15 cellular contexts compared by ENCODE assay signal in the genomic region with DNA sequence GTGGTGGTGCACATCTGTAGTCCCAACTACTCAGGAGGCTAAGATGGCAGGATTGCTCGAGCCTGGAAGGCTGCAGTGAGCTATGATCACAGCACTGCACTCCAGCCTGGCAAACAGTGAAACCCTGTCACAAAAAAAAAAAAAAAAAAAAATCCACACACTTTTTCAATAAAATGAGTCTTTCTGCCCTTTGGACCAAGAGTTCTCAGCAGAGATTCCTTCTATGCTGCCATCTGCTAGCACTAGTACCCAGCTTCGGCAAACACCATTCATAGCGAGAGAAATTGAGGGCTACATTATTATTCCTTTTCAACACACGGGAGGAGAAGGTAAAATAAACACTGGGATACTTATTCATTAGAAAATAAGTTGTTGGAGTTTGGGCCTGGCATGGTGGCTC. TPM values are rescaled to one million over a fixed set of nuclear protein-coding genes. Genes with fewer than 3 reads are reported as not detected.
A peak's percentile ranks its signal among the peaks of the same experiment; 100 is the strongest.
DNase-seq lines count a peak whose midpoint lies in the region; ATAC-seq and TF ChIP-seq lines count a peak whose summit lies in the region.
"Had no signal": no experiment of that assay in that cellular context is flagged by ENCODE, and none has a peak within 500 bp of the region (broad histone marks: within the 10 kb centered on the region; RNA-seq: fewer than 3 reads in every experiment).

No MANE protein-coding gene starts in this region.

- H3K9me3 ChIP-seq in A673 (ENCODE audit: low read depth, low read length, poor library complexity, severe bottlenecking) (peaks cover 4% of the 10 kb centered on the region), hepatocyte (ENCODE audit: low read depth) (no peaks in the 10 kb centered on the region), mucosa of descending colon (no peaks in the 10 kb centered on the region)
- H3K9me3 ChIP-seq: Caco-2 had no signal

- H3K79me2 ChIP-seq in hepatocyte = no peaks in the 10 kb centered on the region

- H3K4me2 ChIP-seq in hepatocyte = no peak overlapping the region
- H3K4me2 ChIP-seq: BLaER1 treated with 17β-estradiol and CSF1 and Interleukin-3, amounts not matched to agents 10 nM and 100 nM had no signal

- POLR2A ChIA-PET in A673 (lab: Charles Lee; ENCODE audit: low non-redundant PET) = no interaction called here

- CTCF ChIA-PET in A673 (lab: Charles Lee) = no interaction called here

- intact Hi-C loops in A673 (cut with micrococcal nuclease; ENCODE audit: unreplicated experiment) (no loop called here), mucosa of descending colon (cut with DNase I, micrococcal nuclease) (no loop called here)

- no peaks in the 10 kb centered on the region for H3K36me3 ChIP-seq in A673 (ENCODE audit: insufficient read depth, low read length, poor library complexity, severe bottlenecking)
- no peaks in the 10 kb centered on the region for H3K36me3 ChIP-seq in hepatocyte (replicated peaks; ENCODE audit: insufficient read depth, low read depth)
- no peaks in the 10 kb centered on the region for H3K36me3 ChIP-seq in mucosa of descending colon (ENCODE audit: low read depth)
- H3K36me3 ChIP-seq: BLaER1 treated with 17β-estradiol and CSF1 and Interleukin-3, amounts not matched to agents 10 nM and 100 nM had no signal

- TF ChIP-seq CTCF in A673 (conservative IDR thresholded peaks at IDR 0.05; ENCODE audit: low read depth, low read length) (no peak), hepatocyte (IDR thresholded peaks at IDR 0.05; ENCODE audit: poor library complexity) (no peak), mucosa of descending colon (IDR thresholded peaks at IDR 0.05) (no peak), foreskin keratinocyte (conservative IDR thresholded peaks at IDR 0.05) (no peak)

- peak; percentile 68 for ATAC-seq in mucosa of descending colon
- no peak for ATAC-seq in foreskin keratinocyte
- ATAC-seq: CD8-positive, alpha-beta T cell had no signal

- H3K4me1 ChIP-seq in A673 (ENCODE audit: insufficient read depth, low read length, poor library complexity, severe bottlenecking) (peaks cover 21% of the 10 kb centered on the region), hepatocyte (ENCODE audit: insufficient read depth) (no peaks in the 10 kb centered on the region), mucosa of descending colon (ENCODE audit: low read depth) (no peaks in the 10 kb centered on the region), foreskin keratinocyte (no peaks in the 10 kb centered on the region)
- H3K4me1 ChIP-seq: BLaER1 treated with 17β-estradiol and CSF1 and Interleukin-3, amounts not matched to agents 10 nM and 100 nM; Caco-2 had no signal

- H3K27me3 ChIP-seq in A673 (replicated peaks; ENCODE audit: insufficient read depth, low read depth, low read length, poor library complexity) = no peaks in the 10 kb centered on the region
- no peaks in the 10 kb centered on the region for H3K27me3 ChIP-seq in hepatocyte
- no peaks in the 10 kb centered on the region for H3K27me3 ChIP-seq in foreskin keratinocyte
- H3K27me3 ChIP-seq: BLaER1 treated with 17β-estradiol and CSF1 and Interleukin-3, amounts not matched to agents 10 nM and 100 nM had no signal

- BruUV-seq in A673 (replicated peaks; lab: Mats Ljungman, UMichigan) = no TSS peak

- no peak overlapping the region for H2AFZ ChIP-seq in hepatocyte

- no peak for DNase-seq in A673 (ENCODE audit: low spot score)
- no peak for DNase-seq in hepatocyte (ENCODE audit: low spot score)
- no peak for DNase-seq in mucosa of descending colon
- no peak for DNase-seq in foreskin keratinocyte
- no peak for DNase-seq in stimulated activated naive CD4-positive, alpha-beta T cell treated with Interleukin-2 at 50 U/mL for 16 hours (lab: John Stamatoyannopoulos, UW)
- DNase-seq: 8988T; AML-193; Caco-2; Calu3; CD4-positive, alpha-beta T cell; CD8-positive, alpha-beta T cell; DMS79 treated with DMSO at 0.1 percent for 48 hours; GF-D8 had no signal

- H3K4me3 ChIP-seq in A673 (ENCODE audit: low read depth, low read length, poor library complexity, severe bottlenecking) = no peak overlapping the region
- no peak overlapping the region for H3K4me3 ChIP-seq in hepatocyte
- H3K4me3 ChIP-seq in mucosa of descending colon = no peak overlapping the region
- H3K4me3 ChIP-seq: BLaER1 treated with 17β-estradiol and CSF1 and Interleukin-3, amounts not matched to agents 10 nM and 100 nM had no signal

- WGBS in hepatocyte (ENCODE audit: low lambda C conversion rate, missing lambda C conversion rate) = 85% methylated on average over 4 of the region's 4 CpGs

- H4K20me1 ChIP-seq in hepatocyte (ENCODE audit: insufficient read depth, poor library complexity, severe bottlenecking) = no peaks in the 10 kb centered on the region
- H4K20me1 ChIP-seq: BLaER1 treated with 17β-estradiol and CSF1 and Interleukin-3, amounts not matched to agents 10 nM and 100 nM had no signal

- no peaks in the 10 kb centered on the region for H3K9me2 ChIP-seq in hepatocyte (replicated peaks; ENCODE audit: insufficient read depth)

- H3K27ac ChIP-seq in A673 (ENCODE audit: low read depth, low read length, poor library complexity, severe bottlenecking) (peak overlapping the region; percentile 97), hepatocyte (peak overlapping the region; percentile 16), foreskin keratinocyte (no peak overlapping the region)
- H3K27ac ChIP-seq: BLaER1 treated with 17β-estradiol and CSF1 and Interleukin-3, amounts not matched to agents 10 nM and 100 nM; C4-2B had no signal

RNA-seq across cellular contexts. Expression of gene CCDC7, which starts 43.4 kb away (rescaled TPM):
- total RNA-seq in A673 (2021) (12.5 and 16.4 TPM in 2 replicates), hepatocyte (10.0 and 11.3 TPM in 2 replicates), mucosa of descending colon (10 to 100 TPM; 11.2 to 36.5 (median 14.2) TPM), foreskin keratinocyte (1.3 and 1.9 TPM in 2 replicates)
- polyA plus RNA-seq in hepatocyte (2.0 and 6.1 TPM in 2 replicates), foreskin keratinocyte (0.38 and 0.45 TPM in 2 replicates)

RNA-seq across cellular contexts. Expression of gene EPC1, which starts 55.5 kb away (rescaled TPM):
- total RNA-seq in A673 (2021) (75.7 and 75.8 TPM in 2 replicates), hepatocyte (31.4 and 36.3 TPM in 2 replicates), mucosa of descending colon (10 to 100 TPM; 33.7 to 47.9 (median 46.9) TPM), foreskin keratinocyte (11.3 and 12.1 TPM in 2 replicates)
- polyA plus RNA-seq in hepatocyte (19.4 and 19.8 TPM in 2 replicates), foreskin keratinocyte (4.2 and 5.0 TPM in 2 replicates)
